20 cellular contexts compared by ENCODE assay signal in genomic region chrX:34401411-34401810, GRCh38.
DNase-seq lines count a peak whose midpoint lies in the region; FAIRE-seq and TF ChIP-seq lines count a peak whose summit lies in the region.
"Had no signal": no experiment of that assay in that cellular context is flagged by ENCODE, and none has a peak within 500 bp of the region (broad histone marks: within the 10 kb centered on the region; RNA-seq: fewer than 3 reads in every experiment).

No MANE protein-coding gene starts in this region.

- DNase-seq in GM18507 (ENCODE audit: extremely low spot score, insufficient read length, low read depth) (no peak), LHCN-M2 (ENCODE audit: low read depth) (peak; percentile 26), brain microvascular endothelial cell (peak; percentile 20), fibroblast of peridontal ligament (ENCODE audit: extremely low read depth) (peak; percentile 4), HUDEP-2 (lab: John Stamatoyannopoulos, UW; ENCODE audit: unreplicated experiment in 76 of 76) (no peak), T-helper 9 cell (no peak)
- DNase-seq in activated CD8-positive, alpha-beta memory T cell treated with anti-CD3 and anti-CD28 coated beads for 24 hours: no peak
- DNase-seq: Calu3; CD8-positive, alpha-beta T cell; DMS79 treated with DMSO at 0.1 percent for 48 hours; EL; HCEC 1CT; KBM-7 had no signal

- H3K27ac ChIP-seq in brain microvascular endothelial cell: peak overlapping the region; percentile 34
- H3K27ac ChIP-seq: BLaER1 treated with 17β-estradiol and CSF1 and Interleukin-3, amounts not matched to agents 10 nM and 100 nM; HL-60 had no signal

- no peak overlapping the region for H3K4me3 ChIP-seq in brain microvascular endothelial cell (ENCODE audit: low read depth, low read length)
- H3K4me3 ChIP-seq: BLaER1 treated with 17β-estradiol and CSF1 and Interleukin-3, amounts not matched to agents 10 nM and 100 nM; GM23338 had no signal

- in situ Hi-C loops in brain microvascular endothelial cell (cut with HindIII; ENCODE audit: low pct_ligation_motif_present, low sequenced_read_pairs): no loop called here

- TF ChIP-seq CTCF in brain microvascular endothelial cell (IDR thresholded peaks at IDR 0.05; ENCODE audit: low read depth, low read length, missing control alignments): no peak

- H3K27me3 ChIP-seq in brain microvascular endothelial cell (replicated peaks): no peaks in the 10 kb centered on the region

- H3K36me3 ChIP-seq in brain microvascular endothelial cell (replicated peaks): no peaks in the 10 kb centered on the region
- H3K36me3 ChIP-seq: BLaER1 treated with 17β-estradiol and CSF1 and Interleukin-3, amounts not matched to agents 10 nM and 100 nM had no signal

- peak; percentile 24 for FAIRE-seq in GM18507 (lab: Jason Lieb, UNC)
- FAIRE-seq: GM12892, H54, HepG2, HTR-8/SVneo had no signal

Comparison
In these comparisons a context has a peak if more than half of its experiments do, and no peak if none do; other contexts are left out.
1. DNase-seq: peak in LHCN-M2 (single experiment), brain microvascular endothelial cell (single experiment) and fibroblast of peridontal ligament (single experiment); none in GM18507 (single experiment), activated CD8-positive, alpha-beta memory T cell treated with anti-CD3 and anti-CD28 coated beads for 24 hours (single experiment), HUDEP-2 (0 of 76) and T-helper 9 cell (single experiment).